16 cellular contexts compared by ENCODE assay signal in genomic region chr19:38638461-38638860, GRCh38.
"Had no signal": no experiment of that assay in that cellular context is flagged by ENCODE, and none has a peak within 500 bp of the region (broad histone marks: within the 10 kb centered on the region; RNA-seq: fewer than 3 reads in every experiment).

No MANE protein-coding gene starts in this region.

- H3K27ac ChIP-seq: neural progenitor cell, pancreas, stomach, thoracic aorta, uterus had no signal

- ATAC-seq: activated naive CD4-positive, alpha-beta T cell treated with anti-CD3 and anti-CD28 coated beads, Interleukin-2, amount 50 U/mL, for 72 hours; effector memory CD8-positive, alpha-beta T cell; heart left ventricle; pancreas had no signal

- H3K27me3 Mint-ChIP-seq: activated CD4-positive, alpha-beta T cell treated with anti-CD3 and anti-CD28 coated beads, Interleukin-2, amount 10 ng/mL, durations not matched to agents 24 days and 14 days; brain; dendritic cell treated with granulocyte-macrophage colony-stimulating factor and Interleukin-4, amounts not matched to agents 40 ng/mL and 50 ng/mL, for 4 days; effector memory CD8-positive, alpha-beta T cell had no signal

- H3K4me3 Mint-ChIP-seq: activated CD4-positive, alpha-beta T cell treated with anti-CD3 and anti-CD28 coated beads, Interleukin-2, amount 10 ng/mL, durations not matched to agents 24 days and 14 days; brain; dendritic cell treated with granulocyte-macrophage colony-stimulating factor and Interleukin-4, amounts not matched to agents 40 ng/mL and 50 ng/mL, for 4 days; effector memory CD8-positive, alpha-beta T cell; neural progenitor cell had no signal

- H3K9me3 Mint-ChIP-seq: activated CD4-positive, alpha-beta T cell treated with anti-CD3 and anti-CD28 coated beads, Interleukin-2, amount 10 ng/mL, durations not matched to agents 24 days and 14 days; activated naive CD4-positive, alpha-beta T cell treated with anti-CD3 and anti-CD28 coated beads, Interleukin-2, amount 50 U/mL, for 72 hours; brain; dendritic cell treated with granulocyte-macrophage colony-stimulating factor and Interleukin-4, amounts not matched to agents 40 ng/mL and 50 ng/mL, for 4 days; effector memory CD8-positive, alpha-beta T cell; neural progenitor cell had no signal

- H3K4me2 ChIP-seq: neural progenitor cell had no signal

- H3K9me3 ChIP-seq: heart left ventricle, pancreas, stomach, thoracic aorta, uterus had no signal

- DNase-seq: activated CD4-positive, alpha-beta T cell treated with anti-CD3 and anti-CD28 coated beads, Interleukin-2, amount 10 ng/mL, durations not matched to agents 24 days and 14 days; activated CD8-positive, alpha-beta memory T cell treated with anti-CD3 and anti-CD28 coated beads for 24 hours; amniotic stem cell; cerebellar nuclear complex; effector memory CD8-positive, alpha-beta T cell; heart left ventricle; kidney; retina; stomach; uterus had no signal

- H3K4me3 ChIP-seq: heart left ventricle, neural progenitor cell, pancreas, stomach, thoracic aorta, uterus had no signal

- H3K27me3 ChIP-seq: heart left ventricle, neural progenitor cell, pancreas, stomach, uterus had no signal

- H3K4me1 ChIP-seq: neural progenitor cell, pancreas, uterus had no signal

- H2AFZ ChIP-seq: neural progenitor cell had no signal

- H3K36me3 ChIP-seq: neural progenitor cell, uterus had no signal

- H3K27ac Mint-ChIP-seq: activated CD4-positive, alpha-beta T cell treated with anti-CD3 and anti-CD28 coated beads, Interleukin-2, amount 10 ng/mL, durations not matched to agents 24 days and 14 days; activated naive CD4-positive, alpha-beta T cell treated with anti-CD3 and anti-CD28 coated beads, Interleukin-2, amount 50 U/mL, for 72 hours; brain; dendritic cell treated with granulocyte-macrophage colony-stimulating factor and Interleukin-4, amounts not matched to agents 40 ng/mL and 50 ng/mL, for 4 days; effector memory CD8-positive, alpha-beta T cell; neural progenitor cell had no signal

- H3K9ac ChIP-seq: neural progenitor cell had no signal
